ENCODE assay signal across 8 cellular contexts in genomic region chr6:157019733-157020132, GRCh38.
DNase-seq lines count a peak whose midpoint lies in the region; ATAC-seq, FAIRE-seq and TF ChIP-seq lines count a peak whose summit lies in the region.

No MANE protein-coding gene starts in this region.

- ATAC-seq in central memory CD8-positive, alpha-beta T cell (replicated peaks; ENCODE audit: extremely low read depth, poor library complexity, severe bottlenecking), result no peak
- ATAC-seq in HG03439 (IDR thresholded peaks at IDR 0.05; ENCODE audit: unreplicated experiment) (no peak), HG03521 (IDR thresholded peaks at IDR 0.05; ENCODE audit: unreplicated experiment) (no peak), GM21447 (IDR thresholded peaks at IDR 0.05; ENCODE audit: unreplicated experiment) (no peak)

- peaks cover 17% of the 10 kb centered on the region for H3K36me3 Mint-ChIP-seq in central memory CD8-positive, alpha-beta T cell (ENCODE audit: insufficient read depth)

- H3K4me3 ChIP-seq in GM08714 (ENCODE audit: low read length), result peak overlapping the region; percentile 44
- H3K4me3 ChIP-seq in osteoblast (ENCODE audit: insufficient read depth, low read length), result no peak overlapping the region

- H3K27me3 Mint-ChIP-seq in central memory CD8-positive, alpha-beta T cell, result no peaks in the 10 kb centered on the region

- peak overlapping the region; percentile 97 for H3K27ac ChIP-seq in osteoblast (ENCODE audit: low read depth, low read length)

- H4K20me1 ChIP-seq in osteoblast (ENCODE audit: insufficient read depth, low read length), result peaks cover 5% of the 10 kb centered on the region

- peak overlapping the region; percentile 95 for H3K27ac Mint-ChIP-seq in central memory CD8-positive, alpha-beta T cell (ENCODE audit: low read depth)

- H3K79me2 ChIP-seq in osteoblast (ENCODE audit: insufficient read depth, low read length), result peaks cover 72% of the 10 kb centered on the region

- TF ChIP-seq CTCF in osteoblast (IDR thresholded peaks at IDR 0.05; ENCODE audit: extremely low read depth, low read depth, low read length), result no peak

- peak overlapping the region; percentile 92 for H3K4me2 ChIP-seq in osteoblast (ENCODE audit: insufficient read depth, low read length)

- no peaks in the 10 kb centered on the region for H3K36me3 ChIP-seq in osteoblast (ENCODE audit: insufficient read depth, low read length)

- H2AFZ ChIP-seq in osteoblast (ENCODE audit: low read length), result no peak overlapping the region

- DNase-seq in NAMALWA (ENCODE audit: low spot score) (peak; percentile 66), osteoblast (ENCODE audit: insufficient read length, low spot score, missing footprints) (peak; percentile 65), frontal cortex (ENCODE audit: low spot score in 2 of 2) (no peak)
- no peak for DNase-seq in central memory CD8-positive, alpha-beta T cell (ENCODE audit: low spot score in 2 of 2)

- no peaks in the 10 kb centered on the region for H3K9me3 Mint-ChIP-seq in central memory CD8-positive, alpha-beta T cell

- peaks cover 29% of the 10 kb centered on the region for H3K4me1 ChIP-seq in osteoblast (ENCODE audit: insufficient read depth, low read length)

- H3K9me3 ChIP-seq in osteoblast (ENCODE audit: low read depth, low read length), result no peaks in the 10 kb centered on the region

- H3K4me3 Mint-ChIP-seq in central memory CD8-positive, alpha-beta T cell, result peak overlapping the region; percentile 88

- H3K27me3 ChIP-seq in osteoblast (ENCODE audit: insufficient read depth, low read length), result no peaks in the 10 kb centered on the region

- no peak for FAIRE-seq in frontal cortex (lab: Jason Lieb, UNC)

- H3K4me1 Mint-ChIP-seq in central memory CD8-positive, alpha-beta T cell, result peaks cover 42% of the 10 kb centered on the region

Comparison
In these comparisons a context has a peak if more than half of its experiments do, and no peak if none do; other contexts are left out.
1. DNase-seq: peak in NAMALWA (single experiment) and osteoblast (single experiment); none in central memory CD8-positive, alpha-beta T cell (0 of 2) and frontal cortex (0 of 2).